ENCODE assay signal across 11 cellular contexts in genomic region chr6:154555075-154555677, GRCh38. TPM values are rescaled to one million over a fixed set of nuclear protein-coding genes. Genes with fewer than 3 reads are reported as not detected.
A peak's percentile ranks its signal among the peaks of the same experiment; 100 is the strongest.
DNase-seq lines count a peak whose midpoint lies in the region; ATAC-seq and TF ChIP-seq lines count a peak whose summit lies in the region.
"Had no signal": no experiment of that assay in that cellular context is flagged by ENCODE, and none has a peak within 500 bp of the region (broad histone marks: within the 10 kb centered on the region; RNA-seq: fewer than 3 reads in every experiment).

No MANE protein-coding gene starts in this region.

- CTCF ChIA-PET in MCF 10A (lab: Yijun Ruan, JAX): interaction anchor here (0.7 kb wide), 1 partner anchor 61 kb away, joined by 3 read pairs; no protein-coding TSS in a partner anchor

- DNase-seq in MCF 10A (ENCODE audit: unreplicated experiment) (peak; percentile 74), breast epithelium (ENCODE audit: low spot score in 2 of 2) (no peak), astrocyte of the spinal cord (ENCODE audit: low read depth, low spot score) (peak; percentile 10), kidney epithelial cell (ENCODE audit: low read depth) (peak; percentile 87), transverse colon (peak; percentile 24), coronary artery (ENCODE audit: low spot score) (no peak), NOMO-1 treated with dmso at 0.1 percent for 144 hours (lab: John Stamatoyannopoulos, UW; ENCODE audit: unreplicated experiment) (no peak)
- DNase-seq: dorsolateral prefrontal cortex; stimulated activated CD4-positive, alpha-beta T cell treated with anti-CD3 and anti-CD28 coated beads, Interleukin-4, amount 100 ng/mL, for 24 hours had no signal

- no peaks in the 10 kb centered on the region for H3K36me3 ChIP-seq in breast epithelium
- no peaks in the 10 kb centered on the region for H3K36me3 ChIP-seq in kidney epithelial cell (ENCODE audit: control insufficient read depth, insufficient read depth, low read length)
- no peaks in the 10 kb centered on the region for H3K36me3 ChIP-seq in transverse colon

- no TSS peak for BruUV-seq in MCF 10A (replicated peaks; lab: Mats Ljungman, UMichigan)

- TF ChIP-seq CTCF in MCF 10A (IDR thresholded peaks at IDR 0.05; ENCODE audit: unreplicated experiment) (no peak), breast epithelium (IDR thresholded peaks at IDR 0.05) (no peak), astrocyte of the spinal cord (IDR thresholded peaks at IDR 0.05; ENCODE audit: low read depth, low read length) (no peak), kidney epithelial cell (IDR thresholded peaks at IDR 0.05; ENCODE audit: insufficient read depth, low read length, poor library complexity, severe bottlenecking) (no peak), transverse colon (IDR thresholded peaks at IDR 0.05) (no peak), coronary artery (IDR thresholded peaks at IDR 0.05) (no peak)

- in situ Hi-C loops in astrocyte of the spinal cord (cut with HindIII; ENCODE audit: low sequenced_read_pairs): no loop called here
- in situ Hi-C loops in transverse colon (cut with MboI; ENCODE audit: low pct_ligation_motif_present in 1 of 4, low pct_unique_long_range_greater_than_20kb in 1 of 4, low sequenced_read_pairs in 3 of 4): no loop called here

- H3K4me1 ChIP-seq in breast epithelium (no peaks in the 10 kb centered on the region), transverse colon (peaks cover 0 to 21% (median 14%) of the 10 kb centered on the region in 4 donors)

- POLR2A ChIA-PET in MCF 10A (lab: Yijun Ruan, JAX): interaction anchor here (1.2 kb wide), 1 partner anchor 45 kb away, joined by 5 read pairs; the partner anchor contains the start of gene CNKSR3

- H3K36me3 Mint-ChIP-seq in MCF 10A (ENCODE audit: insufficient read depth, unreplicated experiment): peaks cover 5% of the 10 kb centered on the region
- H3K36me3 Mint-ChIP-seq: WTC11 had no signal

- TF ChIP-seq EP300 in transverse colon (IDR thresholded peaks at IDR 0.05; ENCODE audit: low read depth): no peak

- H3K4me3 ChIP-seq in breast epithelium: no peak overlapping the region
- no peak overlapping the region for H3K4me3 ChIP-seq in astrocyte of the spinal cord (ENCODE audit: low read depth, low read length)
- H3K4me3 ChIP-seq in kidney epithelial cell (ENCODE audit: low read depth, low read length): no peak overlapping the region
- no peak overlapping the region for H3K4me3 ChIP-seq in transverse colon
- no peak overlapping the region for H3K4me3 ChIP-seq in coronary artery
- H3K4me3 ChIP-seq: dorsolateral prefrontal cortex had no signal

- no peak for ATAC-seq in HG02981 (IDR thresholded peaks at IDR 0.05; ENCODE audit: unreplicated experiment)
- ATAC-seq: WTC11 had no signal

- H3K9me3 Mint-ChIP-seq in MCF 10A (ENCODE audit: unreplicated experiment): no peaks in the 10 kb centered on the region
- H3K9me3 Mint-ChIP-seq: WTC11 had no signal

- H3K27ac ChIP-seq in breast epithelium (no peak overlapping the region), transverse colon (peak overlapping the region; percentile 38 to 58 (median 55)), coronary artery (no peak overlapping the region)
- H3K27ac ChIP-seq: dorsolateral prefrontal cortex had no signal

- WGBS in transverse colon (ENCODE audit: low coverage in 1 of 2), 2 donors: 40 to 43% methylated on average over 1 to 6 of the region's 6 CpGs

- H3K27me3 Mint-ChIP-seq in MCF 10A (ENCODE audit: insufficient read depth, unreplicated experiment): no peaks in the 10 kb centered on the region

- no peak overlapping the region for H3K4me3 Mint-ChIP-seq in MCF 10A (ENCODE audit: unreplicated experiment)
- H3K4me3 Mint-ChIP-seq: WTC11 had no signal

- intact Hi-C loops in MCF 10A (cut with micrococcal nuclease): no loop called here
- intact Hi-C loops in breast epithelium (cut with DNase I; ENCODE audit: low total_unique reads): no loop called here
- intact Hi-C loops in transverse colon (cut with DNase I; ENCODE audit: low total_unique reads): no loop called here

- TF ChIP-seq POLR2A in breast epithelium (IDR thresholded peaks at IDR 0.05) (no peak), transverse colon (IDR thresholded peaks at IDR 0.05) (no peak)

- no peak overlapping the region for H3K27ac Mint-ChIP-seq in MCF 10A (ENCODE audit: low read depth, unreplicated experiment)
- H3K27ac Mint-ChIP-seq: WTC11 had no signal

- H3K9me3 ChIP-seq in breast epithelium (no peaks in the 10 kb centered on the region), transverse colon (no peaks in the 10 kb centered on the region)

- no peaks in the 10 kb centered on the region for H3K4me1 Mint-ChIP-seq in MCF 10A (ENCODE audit: insufficient read depth, unreplicated experiment)
- H3K4me1 Mint-ChIP-seq: WTC11 had no signal

- no peaks in the 10 kb centered on the region for H3K27me3 ChIP-seq in breast epithelium
- H3K27me3 ChIP-seq in kidney epithelial cell (ENCODE audit: control insufficient read depth, insufficient read depth, low read length): no peaks in the 10 kb centered on the region
- H3K27me3 ChIP-seq in transverse colon: no peaks in the 10 kb centered on the region

RNA-seq across cellular contexts. Expression of gene CNKSR3, which starts 44.7 kb away (rescaled TPM):
- total RNA-seq in MCF 10A (2022) (3.9 and 4.8 TPM in 2 replicates), breast epithelium (1 to 10 TPM; 2.1 to 8.6 (median 5.2) TPM), kidney epithelial cell (9.2 and 12.1 TPM in 2 replicates), transverse colon (10 to 100 TPM in 3 of 4 donors, 1 to 10 TPM in 1; 4.0 to 27.3 (median 16.9) TPM)

Comparison
In these comparisons a context has a peak if more than half of its experiments do, and no peak if none do; other contexts are left out.
1. DNase-seq: peak in MCF 10A (single experiment), astrocyte of the spinal cord (single experiment), kidney epithelial cell (single experiment) and transverse colon (single experiment); none in breast epithelium (0 of 2), coronary artery (single experiment) and NOMO-1 treated with dmso at 0.1 percent for 144 hours (single experiment).
2. H3K27ac ChIP-seq: peak in transverse colon (4 of 4); none in breast epithelium (0 of 2) and coronary artery (0 of 2).